ENCODE assay signal across 25 cellular contexts in genomic region chr7:24784292-24784691, GRCh38.
"Had no signal": no experiment of that assay in that cellular context is flagged by ENCODE, and none has a peak within 500 bp of the region (broad histone marks: within the 10 kb centered on the region; RNA-seq: fewer than 3 reads in every experiment).

No MANE protein-coding gene starts in this region.

- H3K9me3 ChIP-seq: colonic mucosa, esophagus squamous epithelium, gastrocnemius medialis, left lung, mucosa of descending colon had no signal

- H3K4me3 ChIP-seq: colonic mucosa, esophagus squamous epithelium, gastrocnemius medialis, heart left ventricle, left lung, lower lobe of right lung, mucosa of descending colon had no signal

- H3K27ac ChIP-seq: colonic mucosa, epithelial cell of prostate, esophagus squamous epithelium, heart left ventricle, left lung, lower lobe of right lung had no signal

- H3K27me3 Mint-ChIP-seq: dendritic cell treated with granulocyte-macrophage colony-stimulating factor and Interleukin-4, amounts not matched to agents 40 ng/mL and 50 ng/mL, for 4 days; effector memory CD8-positive, alpha-beta T cell had no signal

- H3K4me3 Mint-ChIP-seq: dendritic cell treated with granulocyte-macrophage colony-stimulating factor and Interleukin-4, amounts not matched to agents 40 ng/mL and 50 ng/mL, for 4 days; effector memory CD8-positive, alpha-beta T cell; endodermal cell; mesothelial cell of epicardium had no signal

- H3K36me3 Mint-ChIP-seq: mesothelial cell of epicardium had no signal

- DNase-seq: colonic mucosa; cortex of kidney; effector CD8-positive, alpha-beta T cell; effector memory CD8-positive, alpha-beta T cell; endodermal cell; erythroblast; esophagus squamous epithelium; foreskin fibroblast; foreskin melanocyte; gastrocnemius medialis; heart left ventricle; hippocampal formation; left cardiac atrium; left lung; left ventricle myocardium superior; lower lobe of right lung; mesenchymal stem cell; mucosa of descending colon had no signal

- FAIRE-seq: endometrium, islet of Langerhans, keratinocyte had no signal

- H3K36me3 ChIP-seq: colonic mucosa, esophagus squamous epithelium, gastrocnemius medialis, heart left ventricle, left lung, lower lobe of right lung had no signal

- H3K9me3 Mint-ChIP-seq: effector memory CD8-positive, alpha-beta T cell had no signal

- H3K4me1 ChIP-seq: colonic mucosa, esophagus squamous epithelium had no signal

- H3K27me3 ChIP-seq: colonic mucosa, esophagus squamous epithelium, gastrocnemius medialis, heart left ventricle, left lung had no signal

- H3K27ac Mint-ChIP-seq: dendritic cell treated with granulocyte-macrophage colony-stimulating factor and Interleukin-4, amounts not matched to agents 40 ng/mL and 50 ng/mL, for 4 days; effector memory CD8-positive, alpha-beta T cell; endodermal cell; mesothelial cell of epicardium had no signal

- H3K4me1 Mint-ChIP-seq: endodermal cell, mesothelial cell of epicardium had no signal

- ATAC-seq: effector memory CD8-positive, alpha-beta T cell; esophagus mucosa; gastrocnemius medialis; heart left ventricle; left cardiac atrium; left lung; left ventricle myocardium superior; lower lobe of right lung; mucosa of descending colon had no signal
